18 cellular contexts compared by ENCODE assay signal in the genomic region with DNA sequence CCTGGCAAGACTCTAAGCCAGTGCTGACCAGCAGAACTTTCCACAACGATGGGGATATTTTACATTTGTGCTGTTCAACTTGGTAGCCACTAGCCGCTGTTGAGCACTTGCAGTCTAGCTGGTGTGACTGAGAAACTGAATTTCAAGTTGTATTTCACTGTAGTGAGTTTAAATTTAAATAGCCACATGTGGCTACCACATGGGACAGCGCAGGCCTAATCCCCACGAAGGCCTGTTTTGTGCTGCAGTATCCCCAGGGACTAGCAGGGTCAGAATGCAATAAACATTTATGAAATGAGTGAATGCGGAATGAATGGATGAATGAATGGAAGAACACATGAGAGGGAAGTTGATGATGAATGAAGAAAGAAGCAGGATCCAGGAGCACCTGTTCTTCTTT.
DNase-seq lines count a peak whose midpoint lies in the region; ATAC-seq and TF ChIP-seq lines count a peak whose summit lies in the region.
"Had no signal": no experiment of that assay in that cellular context is flagged by ENCODE, and none has a peak within 500 bp of the region (broad histone marks: within the 10 kb centered on the region; RNA-seq: fewer than 3 reads in every experiment).

No MANE protein-coding gene starts in this region.

- no peak overlapping the region for H3K4me3 Mint-ChIP-seq in type B pancreatic cell
- H3K4me3 Mint-ChIP-seq: B cell, GM23338 had no signal

- ATAC-seq in GM19463 (IDR thresholded peaks at IDR 0.05; ENCODE audit: unreplicated experiment) = no peak
- ATAC-seq: GM23338 had no signal

- peak overlapping the region; percentile 33 for H3K27ac Mint-ChIP-seq in type B pancreatic cell
- H3K27ac Mint-ChIP-seq: B cell, GM23338 had no signal

- no peaks in the 10 kb centered on the region for H3K27me3 Mint-ChIP-seq in type B pancreatic cell
- H3K27me3 Mint-ChIP-seq: B cell had no signal

- H3K4me1 Mint-ChIP-seq in type B pancreatic cell (ENCODE audit: unreplicated experiment) = peaks cover 13% of the 10 kb centered on the region
- H3K4me1 Mint-ChIP-seq: B cell had no signal

- DNase-seq in activated CD8-positive, alpha-beta memory T cell treated with anti-CD3 and anti-CD28 coated beads, Interleukin-2, amount 50 U/mL, for 48 hours = peak; percentile 20
- no peak for DNase-seq in activated CD8-positive, alpha-beta memory T cell treated with anti-CD3 and anti-CD28 coated beads, Interleukin-2, amount 50 U/mL, for 4 hours
- peak; percentile 48 for DNase-seq in NB4 (ENCODE audit: low read depth)
- DNase-seq in fibroblast of peridontal ligament (ENCODE audit: extremely low read depth) = peak; percentile 31
- DNase-seq in type B pancreatic cell (ENCODE audit: extremely low spot score, unreplicated experiment) = no peak
- no peak for DNase-seq in germinal center (ENCODE audit: low spot score)
- no peak for DNase-seq in kidney tubule cell (ENCODE audit: low spot score)
- DNase-seq: HCEC 1CT; NCI-H1105; NCI-H146; NCI-H2029 treated with DMSO at 0.1 percent for 48 hours; NCI-H226; NCI-H510A treated with DMSO at 0.1 percent for 48 hours; NCI-H774; NK-92 treated with Interleukin-12 subunit alpha and Interleukin-12 subunit beta, amount 100 ng/mL, for 24 hours had no signal

- TF ChIP-seq CTCF in NB4 (IDR thresholded peaks at IDR 0.05; ENCODE audit: low read depth, low read length) (no peak), type B pancreatic cell (conservative IDR thresholded peaks at IDR 0.05) (no peak)

- no peak for TF ChIP-seq POLR2A in NB4 (IDR thresholded peaks at IDR 0.05; ENCODE audit: extremely low read depth, insufficient read length)

- H3K9me3 Mint-ChIP-seq in type B pancreatic cell = no peaks in the 10 kb centered on the region
- H3K9me3 Mint-ChIP-seq: GM23338 had no signal

- H3K4me3 ChIP-seq in NB4 (ENCODE audit: low read depth, low read length) = no peak overlapping the region
- H3K4me3 ChIP-seq: GM23338 had no signal

- no peaks in the 10 kb centered on the region for H3K36me3 Mint-ChIP-seq in type B pancreatic cell

Comparison
In these comparisons a context has a peak if more than half of its experiments do, and no peak if none do; other contexts are left out.
1. DNase-seq: peak in activated CD8-positive, alpha-beta memory T cell treated with anti-CD3 and anti-CD28 coated beads, Interleukin-2, amount 50 U/mL, for 48 hours (single experiment), NB4 (single experiment) and fibroblast of peridontal ligament (single experiment); none in activated CD8-positive, alpha-beta memory T cell treated with anti-CD3 and anti-CD28 coated beads, Interleukin-2, amount 50 U/mL, for 4 hours (single experiment), type B pancreatic cell (single experiment), germinal center (single experiment) and kidney tubule cell (single experiment).